24 cellular contexts compared by ENCODE assay signal in the genomic region with DNA sequence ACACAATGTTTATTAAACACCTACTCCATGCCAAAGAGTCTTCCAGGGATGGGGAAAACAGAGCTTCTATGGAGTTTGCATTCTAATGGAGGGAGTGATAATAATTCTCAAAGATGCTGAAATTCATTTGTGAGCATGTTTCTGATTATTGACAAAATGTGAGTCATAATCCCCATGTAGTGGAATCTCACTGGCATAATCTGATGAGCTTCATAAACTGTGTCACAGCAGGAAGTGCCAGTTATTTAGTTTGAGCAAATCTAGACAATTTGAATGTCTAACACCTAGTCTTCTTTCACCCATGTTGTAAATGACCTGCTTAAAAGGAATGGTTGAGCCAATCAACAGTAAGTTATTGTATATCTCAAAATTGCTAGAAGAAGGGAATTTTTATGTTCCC.
"Had no signal": no experiment of that assay in that cellular context is flagged by ENCODE, and none has a peak within 500 bp of the region (broad histone marks: within the 10 kb centered on the region; RNA-seq: fewer than 3 reads in every experiment).

No MANE protein-coding gene starts in this region.

- H3K27ac ChIP-seq: brain microvascular endothelial cell, left ventricle myocardium inferior, stomach, thyroid gland, upper lobe of right lung, WERI-Rb-1 had no signal

- H3K4me3 ChIP-seq: left ventricle myocardium inferior, stomach, thyroid gland, upper lobe of right lung had no signal

- H3K36me3 ChIP-seq: brain microvascular endothelial cell, left ventricle myocardium inferior, stomach, thyroid gland, upper lobe of right lung, WERI-Rb-1 had no signal

- H3K27me3 ChIP-seq: brain microvascular endothelial cell, stomach, thyroid gland, upper lobe of right lung had no signal

- ATAC-seq: activated CD4-positive, CD25-positive, alpha-beta regulatory T cell treated with anti-CD3 and anti-CD28 coated beads, Interleukin-2, amount 50 U/mL, for 24 hours; effector memory CD8-positive, alpha-beta T cell; right cardiac atrium; stimulated activated naive B cell treated with anti-CD40 and anti-IgM and Interleukin-4, amounts not matched to agents 10 μg/mL and 1 μg/mL and 100 μg/mL, for 72 hours; upper lobe of right lung had no signal

- H3K4me1 ChIP-seq: left ventricle myocardium inferior, stomach, upper lobe of right lung had no signal

- DNase-seq: activated CD4-positive, alpha-beta T cell treated with anti-CD3 and anti-CD28 coated beads for 48 hours; activated CD4-positive, alpha-beta T cell treated with anti-CD3 and anti-CD28 coated beads, Interleukin-2, amount 50 U/mL, for 48 hours; activated CD8-positive, alpha-beta memory T cell treated with anti-CD3 and anti-CD28 coated beads, Interleukin-2, amount 50 U/mL, for 4 hours; activated gamma-delta T cell treated with Interleukin-2 at 50 U/mL for 16 hours; activated naive CD4-positive, alpha-beta T cell treated with anti-CD3 and anti-CD28 coated beads, Interleukin-2, amount 50 U/mL, for 16 hours; activated T-cell treated with anti-CD3 and anti-CD28 coated beads, Interleukin-2, amount 50 U/mL, for 24 hours; amniotic stem cell; brain microvascular endothelial cell; caudate nucleus; cortex of kidney; effector memory CD8-positive, alpha-beta T cell; erythroblast; left ventricle myocardium inferior; posterior cingulate gyrus; right cardiac atrium; stimulated activated CD4-positive, alpha-beta T cell treated with anti-CD3 and anti-CD28 coated beads, Interleukin-15, amount 100 ng/mL, for 24 hours; stimulated activated CD4-positive, alpha-beta T cell treated with anti-CD3 and anti-CD28 coated beads, Interleukin-2, amount 100 ng/mL, for 24 hours; stimulated activated naive B cell treated with anti-CD40 and anti-IgM and Interleukin-4, amounts not matched to agents 10 μg/mL and 1 μg/mL and 100 μg/mL, for 72 hours; stomach; T-helper 9 cell; thyroid gland; upper lobe of right lung; WERI-Rb-1 had no signal

- H3K9me3 ChIP-seq: left ventricle myocardium inferior, stomach, thyroid gland, upper lobe of right lung had no signal
